ENCODE assay signal across 22 cellular contexts in genomic region chr9:93540305-93540704, GRCh38.
"Had no signal": no experiment of that assay in that cellular context is flagged by ENCODE, and none has a peak within 500 bp of the region (broad histone marks: within the 10 kb centered on the region; RNA-seq: fewer than 3 reads in every experiment).

No MANE protein-coding gene starts in this region.

- H3K4me1 ChIP-seq: testis, upper lobe of left lung had no signal

- ATAC-seq: gastroesophageal sphincter; natural killer cell; stimulated activated memory B cell treated with anti-CD40 and anti-IgM and Interleukin-4, amounts not matched to agents 10 μg/mL and 1 μg/mL and 100 μg/mL, for 72 hours; stimulated activated naive CD8-positive, alpha-beta T cell treated with anti-CD3 and anti-CD28 coated beads, Interleukin-15, Interleukin-2, amounts not matched to agents 100 U/mL and 50 U/mL, for 24 hours had no signal

- DNase-seq: dorsolateral prefrontal cortex; effector CD8-positive, alpha-beta T cell; foreskin keratinocyte; heart right ventricle; hippocampal formation; left colon; natural killer cell; pancreas; sigmoid colon; stimulated activated CD4-positive, alpha-beta T cell treated with anti-CD3 and anti-CD28 coated beads, Interleukin-4, amount 100 ng/mL, for 4 hours; stimulated activated naive CD8-positive, alpha-beta T cell treated with anti-CD3 and anti-CD28 coated beads, Interleukin-15, Interleukin-2, amounts not matched to agents 100 U/mL and 50 U/mL, for 24 hours; substantia nigra; testis; tibial artery; upper lobe of left lung had no signal

- H3K4me1 Mint-ChIP-seq: memory B cell, neural crest cell had no signal

- H3K27ac ChIP-seq: dorsolateral prefrontal cortex, esophagus muscularis mucosa, foreskin keratinocyte, neutrophil, pancreas, sigmoid colon, testis, tibial artery, upper lobe of left lung had no signal

- H3K9me3 ChIP-seq: esophagus muscularis mucosa, gastroesophageal sphincter, heart right ventricle, neutrophil, pancreas, sigmoid colon, testis, tibial artery, upper lobe of left lung had no signal

- H3K27me3 Mint-ChIP-seq: memory B cell; stimulated activated memory B cell treated with anti-CD40 and anti-IgM and Interleukin-4, amounts not matched to agents 10 μg/mL and 1 μg/mL and 100 μg/mL, for 72 hours had no signal

- H3K4me3 Mint-ChIP-seq: memory B cell; natural killer cell; neural crest cell; stimulated activated memory B cell treated with anti-CD40 and anti-IgM and Interleukin-4, amounts not matched to agents 10 μg/mL and 1 μg/mL and 100 μg/mL, for 72 hours had no signal

- H3K27ac Mint-ChIP-seq: memory B cell; stimulated activated memory B cell treated with anti-CD40 and anti-IgM and Interleukin-4, amounts not matched to agents 10 μg/mL and 1 μg/mL and 100 μg/mL, for 72 hours had no signal

- H3K4me3 ChIP-seq: dorsolateral prefrontal cortex, esophagus muscularis mucosa, gastroesophageal sphincter, heart right ventricle, lung, pancreas, sigmoid colon, testis, tibial artery, upper lobe of left lung had no signal

- H3K27me3 ChIP-seq: dorsolateral prefrontal cortex, esophagus muscularis mucosa, foreskin keratinocyte, gastroesophageal sphincter, heart right ventricle, neutrophil, pancreas, sigmoid colon, testis, tibial artery, upper lobe of left lung had no signal

- H3K36me3 Mint-ChIP-seq: natural killer cell had no signal

- H3K9me3 Mint-ChIP-seq: memory B cell; natural killer cell; neural crest cell; stimulated activated memory B cell treated with anti-CD40 and anti-IgM and Interleukin-4, amounts not matched to agents 10 μg/mL and 1 μg/mL and 100 μg/mL, for 72 hours had no signal
